ENCODE assay signal across 9 cellular contexts in genomic region chr4:57078685-57079521, GRCh38. TPM values are rescaled to one million over a fixed set of nuclear protein-coding genes. Genes with fewer than 3 reads are reported as not detected.
DNase-seq lines count a peak whose midpoint lies in the region; ATAC-seq and TF ChIP-seq lines count a peak whose summit lies in the region.
"Had no signal": no experiment of that assay in that cellular context is flagged by ENCODE, and none has a peak within 500 bp of the region (broad histone marks: within the 10 kb centered on the region; RNA-seq: fewer than 3 reads in every experiment).

No MANE protein-coding gene starts in this region.

- peak; percentile 20 for DNase-seq in NCI-H128 (lab: John Stamatoyannopoulos, UW; ENCODE audit: unreplicated experiment)
- DNase-seq in astrocyte of the spinal cord (ENCODE audit: low read depth, low spot score), result peak; percentile 85
- peak; percentile 93 for DNase-seq in islet precursor cell
- no peak for DNase-seq in suprapubic skin (ENCODE audit: low spot score in 2 of 2)
- no peak for DNase-seq in activated naive CD4-positive, alpha-beta T cell (lab: John Stamatoyannopoulos, UW)
- DNase-seq in ureter (ENCODE audit: low spot score), result no peak
- DNase-seq: activated CD4-positive, alpha-beta T cell treated with anti-CD3 and anti-CD28 coated beads for 48 hours had no signal

- no peaks in the 10 kb centered on the region for H3K27me3 ChIP-seq in suprapubic skin
- H3K27me3 ChIP-seq: neutrophil had no signal

- in situ Hi-C loops in astrocyte of the spinal cord (cut with HindIII; ENCODE audit: low sequenced_read_pairs), result no loop called here

- no peak for ATAC-seq in HG02642 (IDR thresholded peaks at IDR 0.05; ENCODE audit: poor library complexity, unreplicated experiment)

- no peak for TF ChIP-seq CTCF in astrocyte of the spinal cord (IDR thresholded peaks at IDR 0.05; ENCODE audit: low read depth, low read length)
- TF ChIP-seq CTCF in suprapubic skin (IDR thresholded peaks at IDR 0.05), result no peak

- no peaks in the 10 kb centered on the region for H3K36me3 ChIP-seq in suprapubic skin
- H3K36me3 ChIP-seq: neutrophil had no signal

- H3K4me3 ChIP-seq in astrocyte of the spinal cord (ENCODE audit: low read depth, low read length) (no peak overlapping the region), suprapubic skin (no peak overlapping the region)

- peak overlapping the region; percentile 38 for H3K27ac ChIP-seq in suprapubic skin
- H3K27ac ChIP-seq: neutrophil had no signal

- no peak for TF ChIP-seq POLR2A in suprapubic skin (IDR thresholded peaks at IDR 0.05)

- 36% methylated on average over 10 of the region's 10 CpGs for WGBS in suprapubic skin

- TF ChIP-seq EP300 in suprapubic skin (IDR thresholded peaks at IDR 0.05), result no peak

- no peaks in the 10 kb centered on the region for H3K9me3 ChIP-seq in suprapubic skin
- H3K9me3 ChIP-seq: neutrophil had no signal

- peaks cover 62% of the 10 kb centered on the region for H3K4me1 ChIP-seq in suprapubic skin

RNA-seq across cellular contexts. Expression of gene IGFBP7, which starts 31.3 kb away (rescaled TPM):
- total RNA-seq in suprapubic skin (100 to 1,000 TPM in 3 of 4 donors, 10 to 100 TPM in 1; 85.3 to 152 (median 125) TPM), ureter (487 TPM)

Comparison
In these comparisons a context has a peak if more than half of its experiments do, and no peak if none do; other contexts are left out.
1. DNase-seq: peak in NCI-H128 (single experiment), astrocyte of the spinal cord (single experiment) and islet precursor cell (single experiment); none in suprapubic skin (0 of 2), activated naive CD4-positive, alpha-beta T cell (0 of 4) and ureter (single experiment).